2 cellular contexts compared by ENCODE assay signal in the genomic region with DNA sequence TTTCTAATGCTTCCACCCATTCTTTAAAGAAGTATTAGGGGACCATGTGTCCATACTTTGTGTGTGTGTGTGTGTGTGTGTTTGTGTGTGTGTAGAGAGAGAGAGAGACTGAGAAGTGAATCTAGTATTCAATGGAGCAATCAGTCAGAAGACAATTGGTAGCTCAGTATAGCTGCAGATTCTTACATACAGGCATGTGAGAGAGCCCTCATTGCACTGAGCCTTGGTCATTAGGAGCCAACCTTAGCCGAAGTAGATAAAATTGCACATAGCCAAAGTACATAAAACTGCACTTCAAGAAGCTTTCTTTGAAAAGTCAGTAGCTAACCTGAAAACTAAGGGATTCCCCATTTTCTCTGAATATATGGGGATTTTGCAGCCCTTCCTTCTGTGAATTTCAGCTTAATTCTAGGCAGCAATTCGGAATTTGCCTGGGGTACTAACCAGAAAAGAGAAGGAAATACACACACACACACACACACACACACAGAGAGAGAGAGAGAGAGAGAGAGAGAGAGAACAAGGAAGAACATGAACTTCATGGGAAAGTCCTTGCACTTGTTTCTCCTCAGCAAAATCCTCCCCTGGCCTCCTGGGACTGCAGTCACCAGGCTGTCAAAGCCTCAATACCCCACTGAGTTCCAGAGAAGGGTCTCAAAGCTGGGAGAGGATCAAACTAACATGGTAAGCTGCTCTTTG.
TF ChIP-seq lines count a peak whose summit lies in the region.

No MANE protein-coding gene starts in this region.

TF ChIP-seq in IMR-90, 13 proteins besides CTCF, POLR2A, EP300 and RAD21:
- no peak for TF ChIP-seq NFE2L2 (IDR thresholded peaks at IDR 0.05; ENCODE audit: low read depth, low read length)
- no peak for TF ChIP-seq BHLHE40 (IDR thresholded peaks at IDR 0.05; ENCODE audit: low read depth, low read length)
- no peak for TF ChIP-seq MAZ (IDR thresholded peaks at IDR 0.05; ENCODE audit: borderline replicate concordance, low read depth, low read length)
- no peak for TF ChIP-seq FOS (IDR thresholded peaks at IDR 0.05; ENCODE audit: low read depth, low read length)
- no peak for TF ChIP-seq CHD1 (IDR thresholded peaks at IDR 0.05; ENCODE audit: low read depth, low read length)

TF ChIP-seq in GM12878, 131 proteins besides CTCF, POLR2A, EP300 and RAD21:
- TF ChIP-seq SUZ12 (IDR thresholded peaks at IDR 0.05; ENCODE audit: unreplicated experiment) (no peak), MTA3 (IDR thresholded peaks at IDR 0.05; ENCODE audit: borderline replicate concordance, low read length) (no peak), EGR1 (IDR thresholded peaks at IDR 0.05; ENCODE audit: borderline replicate concordance in 1 of 2, low read depth in 2 of 2, low read length in 2 of 2) (no peak), ZNF274 (IDR thresholded peaks at IDR 0.05; ENCODE audit: insufficient read depth, insufficient read length) (no peak), SMC3 (IDR thresholded peaks at IDR 0.05; ENCODE audit: borderline replicate concordance, low read length) (no peak), HDAC6 (IDR thresholded peaks at IDR 0.05; ENCODE audit: unreplicated experiment) (no peak), MXI1 (IDR thresholded peaks at IDR 0.05; ENCODE audit: low read depth, low read length) (no peak), NFIC (IDR thresholded peaks at IDR 0.05; ENCODE audit: low read depth, low read length) (no peak), IKZF2 (IDR thresholded peaks at IDR 0.05) (no peak), HDAC2 (IDR thresholded peaks at IDR 0.05) (no peak), MYB (IDR thresholded peaks at IDR 0.05; ENCODE audit: borderline replicate concordance, low read depth, low read length) (no peak), ZNF207 (IDR thresholded peaks at IDR 0.05; ENCODE audit: borderline replicate concordance) (no peak)
- TF ChIP-seq, protein P1, sequence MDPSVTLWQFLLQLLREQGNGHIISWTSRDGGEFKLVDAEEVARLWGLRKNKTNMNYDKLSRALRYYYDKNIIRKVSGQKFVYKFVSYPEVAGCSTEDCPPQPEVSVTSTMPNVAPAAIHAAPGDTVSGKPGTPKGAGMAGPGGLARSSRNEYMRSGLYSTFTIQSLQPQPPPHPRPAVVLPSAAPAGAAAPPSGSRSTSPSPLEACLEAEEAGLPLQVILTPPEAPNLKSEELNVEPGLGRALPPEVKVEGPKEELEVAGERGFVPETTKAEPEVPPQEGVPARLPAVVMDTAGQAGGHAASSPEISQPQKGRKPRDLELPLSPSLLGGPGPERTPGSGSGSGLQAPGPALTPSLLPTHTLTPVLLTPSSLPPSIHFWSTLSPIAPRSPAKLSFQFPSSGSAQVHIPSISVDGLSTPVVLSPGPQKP (IDR thresholded peaks at IDR 0.05; ENCODE audit: low read depth, low read length) = no peak
TF ChIP-seq in GM12878: peak in this region for 0.
